ENCODE assay signal across 8 cellular contexts in genomic region chr3:57557088-57557537, GRCh38. TPM values are rescaled to one million over a fixed set of nuclear protein-coding genes. Genes with fewer than 3 reads are reported as not detected.
DNase-seq lines count a peak whose midpoint lies in the region; ATAC-seq, FAIRE-seq and TF ChIP-seq lines count a peak whose summit lies in the region.

No MANE protein-coding gene starts in this region.

- FAIRE-seq in bronchial epithelial cell (lab: Jason Lieb, UNC), result no peak

- peak; percentile 45 for DNase-seq in GM10248 (ENCODE audit: extremely low spot score)
- DNase-seq in T1000 (lab: John Stamatoyannopoulos, UW), result peak; percentile 7
- DNase-seq in bronchial epithelial cell (ENCODE audit: low read depth), result peak; percentile 41
- peak in 1 of 2 donors; percentile 80 for DNase-seq in lower leg skin (ENCODE audit: low spot score in 2 of 2)
- DNase-seq in stimulated activated naive B cell treated with anti-CD40 and anti-IgM and Interleukin-4, amounts not matched to agents 10 μg/mL and 1 μg/mL and 100 μg/mL, for 72 hours, result peak; percentile 13

- peak; percentile 21 for ATAC-seq in HG03139 (IDR thresholded peaks at IDR 0.05; ENCODE audit: unreplicated experiment)
- ATAC-seq in stimulated activated naive B cell treated with anti-CD40 and anti-IgM and Interleukin-4, amounts not matched to agents 10 μg/mL and 1 μg/mL and 100 μg/mL, for 72 hours (replicated peaks), result peak; percentile 30 to 43
- no peak for ATAC-seq in HG02973 (IDR thresholded peaks at IDR 0.05; ENCODE audit: unreplicated experiment)
- no peak for ATAC-seq in HG02981 (IDR thresholded peaks at IDR 0.05; ENCODE audit: unreplicated experiment)

- no peaks in the 10 kb centered on the region for H3K27me3 ChIP-seq in bronchial epithelial cell (ENCODE audit: control insufficient read depth, insufficient read depth, low read length)

- intact Hi-C loops in lower leg skin (cut with DNase I; ENCODE audit: low total_unique reads), result no loop called here

- TF ChIP-seq CTCF in GM10248 (IDR thresholded peaks at IDR 0.05; ENCODE audit: control extremely low read depth, extremely low read depth, low read depth, missing control alignments) (no peak), bronchial epithelial cell (IDR thresholded peaks at IDR 0.05; ENCODE audit: insufficient read depth, low read length, severe bottlenecking) (no peak), lower leg skin (IDR thresholded peaks at IDR 0.05) (no peak)

- H3K36me3 Mint-ChIP-seq in stimulated activated naive B cell treated with anti-CD40 and anti-IgM and Interleukin-4, amounts not matched to agents 10 μg/mL and 1 μg/mL and 100 μg/mL, for 72 hours, result peaks cover 9 to 25% of the 10 kb centered on the region in 2 donors

- no peaks in the 10 kb centered on the region for H3K27me3 Mint-ChIP-seq in stimulated activated naive B cell treated with anti-CD40 and anti-IgM and Interleukin-4, amounts not matched to agents 10 μg/mL and 1 μg/mL and 100 μg/mL, for 72 hours

- H3K4me3 Mint-ChIP-seq in stimulated activated naive B cell treated with anti-CD40 and anti-IgM and Interleukin-4, amounts not matched to agents 10 μg/mL and 1 μg/mL and 100 μg/mL, for 72 hours, result peak overlapping the region; percentile 84 to 95

- no peaks in the 10 kb centered on the region for H3K9me3 Mint-ChIP-seq in stimulated activated naive B cell treated with anti-CD40 and anti-IgM and Interleukin-4, amounts not matched to agents 10 μg/mL and 1 μg/mL and 100 μg/mL, for 72 hours

- CTCF ChIA-PET in GM10248 (lab: Yijun Ruan, JAX), result interaction anchor here (1.0 to 2.2 kb wide), 3 partner anchors 13 to 40 kb away, joined by 3 to 4 read pairs (median 4); partner anchors contain the start of genes ARF4 and DNAH12

- H3K27ac Mint-ChIP-seq in stimulated activated naive B cell treated with anti-CD40 and anti-IgM and Interleukin-4, amounts not matched to agents 10 μg/mL and 1 μg/mL and 100 μg/mL, for 72 hours, result peak overlapping the region; percentile 100

- H3K36me3 ChIP-seq in bronchial epithelial cell (ENCODE audit: control insufficient read depth, insufficient read depth, low read length), result no peaks in the 10 kb centered on the region

- POLR2A ChIA-PET in GM10248 (lab: Yijun Ruan, JAX), result interaction anchor here (1.6 kb wide), 1 partner anchor 9 kb away, joined by 4 read pairs; no protein-coding TSS in a partner anchor

- peaks cover 14 to 15% of the 10 kb centered on the region in 2 donors for H3K4me1 Mint-ChIP-seq in stimulated activated naive B cell treated with anti-CD40 and anti-IgM and Interleukin-4, amounts not matched to agents 10 μg/mL and 1 μg/mL and 100 μg/mL, for 72 hours

- H3K4me3 ChIP-seq in bronchial epithelial cell (ENCODE audit: low read depth, low read length) (peak overlapping the region; percentile 83), lower leg skin (ENCODE audit: low read depth, poor library complexity, severe bottlenecking) (peak overlapping the region; percentile 73)

- TF ChIP-seq POLR2A in lower leg skin (IDR thresholded peaks at IDR 0.05), result no peak

- 2 to 3% methylated on average over 29 of the region's 29 CpGs for WGBS in lower leg skin, 2 donors

RNA-seq across cellular contexts. Expression of gene PDE12, which starts 1.0 kb away (rescaled TPM):
- 12.6 and 14.7 TPM in 2 replicates for total RNA-seq in bronchial epithelial cell
- total RNA-seq in lower leg skin, result 10 to 100 TPM; 17.4 to 26.6 (median 22.1) TPM

RNA-seq across cellular contexts. Expression of gene DNAH12, which starts 13.0 kb away (rescaled TPM):
- under 0.01 and 0.13 TPM in 2 replicates for total RNA-seq in bronchial epithelial cell
- under 1 TPM in 2 of 4 donors, not detected in 2; under 0.01 to 0.03 TPM for total RNA-seq in lower leg skin

RNA-seq across cellular contexts. Expression of gene ARF4, which starts 40.0 kb away (rescaled TPM):
- total RNA-seq in bronchial epithelial cell, result 91.4 and 96.9 TPM in 2 replicates
- total RNA-seq in lower leg skin, result 10 to 100 TPM; 39.5 to 61.6 (median 59.2) TPM

Comparison
In these comparisons a context has a peak if more than half of its experiments do, and no peak if none do; other contexts are left out.
1. ATAC-seq: peak in HG03139 (single experiment) and stimulated activated naive B cell treated with anti-CD40 and anti-IgM and Interleukin-4, amounts not matched to agents 10 μg/mL and 1 μg/mL and 100 μg/mL, for 72 hours (2 of 2); none in HG02973 (single experiment) and HG02981 (single experiment).